Comparison of ENCODE assay signal across 37 cellular contexts in genomic region chr7:42045961-42046360, GRCh38.
"Had no signal": no experiment of that assay in that cellular context is flagged by ENCODE, and none has a peak within 500 bp of the region (broad histone marks: within the 10 kb centered on the region; RNA-seq: fewer than 3 reads in every experiment).

No MANE protein-coding gene starts in this region.

- H3K9me3 ChIP-seq: ascending aorta had no signal

- H3K36me3 Mint-ChIP-seq: activated CD8-positive, alpha-beta memory T cell treated with anti-CD3 and anti-CD28 coated beads, Interleukin-2, amount 10 ng/mL, durations not matched to agents 7 days and 5 days; activated naive CD4-positive, alpha-beta T cell treated with anti-CD3 and anti-CD28 coated beads, Interleukin-2, amount 10 ng/mL, durations not matched to agents 7 days and 5 days; activated naive CD4-positive, alpha-beta T cell treated with anti-CD3 and anti-CD28 coated beads, Interleukin-2, amount 50 U/mL, for 24 hours; activated naive CD8-positive, alpha-beta T cell; activated naive CD8-positive, alpha-beta T cell treated with anti-CD3 and anti-CD28 coated beads, Interleukin-2, amount 10 ng/mL, durations not matched to agents 7 days and 5 days had no signal

- H3K4me1 ChIP-seq: ascending aorta had no signal

- H3K9me3 Mint-ChIP-seq: activated CD4-positive, alpha-beta memory T cell treated with anti-CD3 and anti-CD28 coated beads, Interleukin-2, amount 10 ng/mL, durations not matched to agents 7 days and 5 days; activated CD4-positive, alpha-beta T cell treated with anti-CD3 and anti-CD28 coated beads, Interleukin-2, amount 10 ng/mL, durations not matched to agents 7 days and 5 days; activated naive CD4-positive, alpha-beta T cell treated with anti-CD3 and anti-CD28 coated beads, Interleukin-2, amount 10 ng/mL, durations not matched to agents 7 days and 5 days; activated naive CD4-positive, alpha-beta T cell treated with anti-CD3 and anti-CD28 coated beads, Interleukin-2, amount 50 U/mL, for 24 hours; activated naive CD8-positive, alpha-beta T cell treated with anti-CD3 and anti-CD28 coated beads, Interleukin-2, amount 10 ng/mL, durations not matched to agents 7 days and 5 days; activated naive CD8-positive, alpha-beta T cell treated with anti-CD3 and anti-CD28 coated beads, Interleukin-2, amount 50 U/mL, for 24 hours; activated T-cell treated with anti-CD3 and anti-CD28 coated beads, Interleukin-2, amount 50 U/mL, for 24 hours; activated T-helper 2 cell treated with anti-CD3 and anti-CD28 coated beads, Interferon-gamma antibody, Interleukin-2, Interleukin-4, amounts not matched to agents 10 μg/mL and 5 μg/mL and 100 μg/mL, durations not matched to agents 14 hours and 24 hours and 36 hours; brain; T-helper 1 cell treated with Interleukin-12 subunit alpha and Interleukin-12 subunit beta and Interleukin-4 antibody, amounts not matched to agents 30 μg/mL and 1 μg/mL, for 36 hours; T-helper 2 cell treated with Interferon-gamma antibody and Interleukin-4, amounts not matched to agents 5 μg/mL and 100 μg/mL, for 36 hours; WTC11 had no signal

- DNase-seq: activated CD4-positive, alpha-beta memory T cell treated with anti-CD3 and anti-CD28 coated beads, Interleukin-2, amount 10 ng/mL, durations not matched to agents 7 days and 5 days; activated CD4-positive, alpha-beta T cell treated with anti-CD3 and anti-CD28 coated beads for 1 hour; activated CD4-positive, alpha-beta T cell treated with anti-CD3 and anti-CD28 coated beads for 36 hours; activated CD4-positive, alpha-beta T cell treated with anti-CD3 and anti-CD28 coated beads for 48 hours; activated CD4-positive, alpha-beta T cell treated with anti-CD3 and anti-CD28 coated beads, Interleukin-2, amount 10 ng/mL, durations not matched to agents 7 days and 5 days; activated CD4-positive, alpha-beta T cell treated with anti-CD3 and anti-CD28 coated beads, Interleukin-2, amount 50 U/mL, for 48 hours; activated CD4-positive, CD25-positive, alpha-beta regulatory T cell; activated CD8-positive, alpha-beta memory T cell treated with anti-CD3 and anti-CD28 coated beads for 24 hours; activated CD8-positive, alpha-beta memory T cell treated with anti-CD3 and anti-CD28 coated beads, Interleukin-2, amount 10 ng/mL, durations not matched to agents 7 days and 5 days; activated CD8-positive, alpha-beta memory T cell treated with anti-CD3 and anti-CD28 coated beads, Interleukin-2, amount 50 U/mL, for 48 hours; activated CD8-positive, alpha-beta T cell treated with anti-CD3 and anti-CD28 coated beads, Interleukin-2, amount 10 ng/mL, durations not matched to agents 7 days and 5 days; activated effector memory CD4-positive, alpha-beta T cell treated with Interleukin-2 at 50 U/mL for 16 hours; activated gamma-delta T cell; activated naive CD4-positive, alpha-beta T cell treated with anti-CD3 and anti-CD28 coated beads, Interleukin-2, amount 10 ng/mL, durations not matched to agents 7 days and 5 days; activated naive CD4-positive, alpha-beta T cell treated with Interleukin-2 at 50 U/mL for 16 hours; activated naive CD8-positive, alpha-beta T cell treated with anti-CD3 and anti-CD28 coated beads, Interleukin-2, amount 10 ng/mL, durations not matched to agents 7 days and 5 days; activated naive CD8-positive, alpha-beta T cell treated with anti-CD3 and anti-CD28 coated beads, Interleukin-2, amount 50 U/mL, for 24 hours; activated T-cell treated with anti-CD3 and anti-CD28 coated beads, Interleukin-2, amount 50 U/mL, for 24 hours; activated T-cell treated with anti-CD3 and anti-CD28 coated beads, Interleukin-2, amount 50 U/mL, for 48 hours; amygdala; caudate nucleus; cerebellar nuclear complex; T-helper 1 cell; T-helper 2 cell; T-helper 9 cell; WERI-Rb-1 had no signal

- H3K4me1 Mint-ChIP-seq: activated CD4-positive, alpha-beta memory T cell treated with anti-CD3 and anti-CD28 coated beads, Interleukin-2, amount 10 ng/mL, durations not matched to agents 7 days and 5 days; activated CD4-positive, alpha-beta T cell treated with anti-CD3 and anti-CD28 coated beads for 36 hours; activated CD4-positive, alpha-beta T cell treated with anti-CD3 and anti-CD28 coated beads, Interleukin-2, amount 10 ng/mL, durations not matched to agents 7 days and 5 days; activated CD8-positive, alpha-beta memory T cell treated with anti-CD3 and anti-CD28 coated beads, Interleukin-2, amount 10 ng/mL, durations not matched to agents 7 days and 5 days; activated naive CD4-positive, alpha-beta T cell treated with anti-CD3 and anti-CD28 coated beads, Interleukin-2, amount 10 ng/mL, durations not matched to agents 7 days and 5 days; activated naive CD4-positive, alpha-beta T cell treated with anti-CD3 and anti-CD28 coated beads, Interleukin-2, amount 50 U/mL, for 24 hours; activated naive CD8-positive, alpha-beta T cell treated with anti-CD3 and anti-CD28 coated beads, Interleukin-2, amount 10 ng/mL, durations not matched to agents 7 days and 5 days; activated naive CD8-positive, alpha-beta T cell treated with anti-CD3 and anti-CD28 coated beads, Interleukin-2, amount 50 U/mL, for 24 hours; central memory CD8-positive, alpha-beta T cell had no signal

- H3K4me3 Mint-ChIP-seq: activated CD4-positive, alpha-beta memory T cell treated with anti-CD3 and anti-CD28 coated beads, Interleukin-2, amount 10 ng/mL, durations not matched to agents 7 days and 5 days; activated CD4-positive, alpha-beta T cell treated with anti-CD3 and anti-CD28 coated beads for 36 hours; activated CD4-positive, alpha-beta T cell treated with anti-CD3 and anti-CD28 coated beads, Interleukin-2, amount 10 ng/mL, durations not matched to agents 7 days and 5 days; activated CD8-positive, alpha-beta memory T cell treated with anti-CD3 and anti-CD28 coated beads, Interleukin-2, amount 10 ng/mL, durations not matched to agents 7 days and 5 days; activated CD8-positive, alpha-beta T cell treated with anti-CD3 and anti-CD28 coated beads, Interleukin-2, amount 10 ng/mL, durations not matched to agents 7 days and 5 days; activated naive CD4-positive, alpha-beta T cell treated with anti-CD3 and anti-CD28 coated beads, Interleukin-2, amount 10 ng/mL, durations not matched to agents 7 days and 5 days; activated naive CD4-positive, alpha-beta T cell treated with anti-CD3 and anti-CD28 coated beads, Interleukin-2, amount 50 U/mL, for 24 hours; activated naive CD8-positive, alpha-beta T cell; activated naive CD8-positive, alpha-beta T cell treated with anti-CD3 and anti-CD28 coated beads, Interleukin-2, amount 10 ng/mL, durations not matched to agents 7 days and 5 days; activated naive CD8-positive, alpha-beta T cell treated with anti-CD3 and anti-CD28 coated beads, Interleukin-2, amount 50 U/mL, for 24 hours; activated T-cell treated with anti-CD3 and anti-CD28 coated beads, Interleukin-2, amount 50 U/mL, for 24 hours; brain; central memory CD8-positive, alpha-beta T cell; T-helper 1 cell treated with Interleukin-12 subunit alpha and Interleukin-12 subunit beta and Interleukin-4 antibody, amounts not matched to agents 30 μg/mL and 1 μg/mL, for 36 hours; T-helper 2 cell treated with Interferon-gamma antibody and Interleukin-4, amounts not matched to agents 5 μg/mL and 100 μg/mL, for 36 hours; WTC11 had no signal

- H3K4me3 ChIP-seq: ascending aorta, cardiac muscle cell had no signal

- ATAC-seq: activated CD4-positive, alpha-beta T cell treated with anti-CD3 and anti-CD28 coated beads for 36 hours; activated CD4-positive, CD25-positive, alpha-beta regulatory T cell treated with anti-CD3 and anti-CD28 coated beads, Interleukin-2, amount 50 U/mL, for 24 hours; activated CD8-positive, alpha-beta memory T cell treated with anti-CD3 and anti-CD28 coated beads, Interleukin-2, amount 10 ng/mL, durations not matched to agents 7 days and 5 days; activated CD8-positive, alpha-beta T cell treated with anti-CD3 and anti-CD28 coated beads, Interleukin-2, amount 10 ng/mL, durations not matched to agents 7 days and 5 days; activated naive CD8-positive, alpha-beta T cell treated with anti-CD3 and anti-CD28 coated beads, Interleukin-2, amount 50 U/mL, for 24 hours; WTC11 had no signal

- H3K27ac Mint-ChIP-seq: activated CD4-positive, alpha-beta memory T cell treated with anti-CD3 and anti-CD28 coated beads, Interleukin-2, amount 10 ng/mL, durations not matched to agents 7 days and 5 days; activated CD4-positive, alpha-beta T cell treated with anti-CD3 and anti-CD28 coated beads for 36 hours; activated CD4-positive, alpha-beta T cell treated with anti-CD3 and anti-CD28 coated beads, Interleukin-2, amount 10 ng/mL, durations not matched to agents 7 days and 5 days; activated CD8-positive, alpha-beta memory T cell treated with anti-CD3 and anti-CD28 coated beads, Interleukin-2, amount 10 ng/mL, durations not matched to agents 7 days and 5 days; activated CD8-positive, alpha-beta T cell treated with anti-CD3 and anti-CD28 coated beads, Interleukin-2, amount 10 ng/mL, durations not matched to agents 7 days and 5 days; activated naive CD4-positive, alpha-beta T cell treated with anti-CD3 and anti-CD28 coated beads, Interleukin-2, amount 10 ng/mL, durations not matched to agents 7 days and 5 days; activated naive CD4-positive, alpha-beta T cell treated with anti-CD3 and anti-CD28 coated beads, Interleukin-2, amount 50 U/mL, for 24 hours; activated naive CD8-positive, alpha-beta T cell; activated naive CD8-positive, alpha-beta T cell treated with anti-CD3 and anti-CD28 coated beads, Interleukin-2, amount 10 ng/mL, durations not matched to agents 7 days and 5 days; activated naive CD8-positive, alpha-beta T cell treated with anti-CD3 and anti-CD28 coated beads, Interleukin-2, amount 50 U/mL, for 24 hours; activated T-cell treated with anti-CD3 and anti-CD28 coated beads, Interleukin-2, amount 50 U/mL, for 24 hours; activated T-helper 2 cell treated with anti-CD3 and anti-CD28 coated beads, Interferon-gamma antibody, Interleukin-2, Interleukin-4, amounts not matched to agents 10 μg/mL and 5 μg/mL and 100 μg/mL, durations not matched to agents 14 hours and 24 hours and 36 hours; T-helper 1 cell treated with Interleukin-12 subunit alpha and Interleukin-12 subunit beta and Interleukin-4 antibody, amounts not matched to agents 30 μg/mL and 1 μg/mL, for 36 hours; T-helper 2 cell treated with Interferon-gamma antibody and Interleukin-4, amounts not matched to agents 5 μg/mL and 100 μg/mL, for 36 hours; WTC11 had no signal

- H3K27me3 Mint-ChIP-seq: activated CD4-positive, alpha-beta memory T cell treated with anti-CD3 and anti-CD28 coated beads, Interleukin-2, amount 10 ng/mL, durations not matched to agents 7 days and 5 days; activated CD4-positive, alpha-beta T cell treated with anti-CD3 and anti-CD28 coated beads, Interleukin-2, amount 10 ng/mL, durations not matched to agents 7 days and 5 days; activated CD8-positive, alpha-beta memory T cell treated with anti-CD3 and anti-CD28 coated beads, Interleukin-2, amount 10 ng/mL, durations not matched to agents 7 days and 5 days; activated naive CD4-positive, alpha-beta T cell treated with anti-CD3 and anti-CD28 coated beads, Interleukin-2, amount 10 ng/mL, durations not matched to agents 7 days and 5 days; activated naive CD8-positive, alpha-beta T cell treated with anti-CD3 and anti-CD28 coated beads, Interleukin-2, amount 50 U/mL, for 24 hours; brain; central memory CD8-positive, alpha-beta T cell had no signal

- H3K36me3 ChIP-seq: WERI-Rb-1 had no signal

- H3K27ac ChIP-seq: ascending aorta, cardiac muscle cell, WERI-Rb-1 had no signal

- H3K27me3 ChIP-seq: ascending aorta, cardiac muscle cell had no signal
